In the genomic region with DNA sequence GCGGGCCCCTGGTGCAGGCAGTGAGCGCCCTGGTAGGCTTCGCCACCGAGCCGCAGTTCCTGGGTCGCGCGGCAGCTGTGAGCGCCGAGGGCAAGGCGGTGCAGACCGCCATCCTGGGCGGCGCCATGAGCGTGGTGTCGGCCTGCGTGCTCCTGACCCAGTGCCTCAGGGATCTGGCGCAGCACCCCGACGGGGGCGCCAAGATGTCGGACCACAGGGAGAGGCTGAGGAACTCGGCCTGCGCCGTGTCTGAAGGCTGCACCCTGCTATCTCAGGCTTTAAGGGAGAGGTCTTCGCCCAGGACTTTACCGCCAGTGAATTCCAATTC, we compare ENCODE assay signal across 9 cellular contexts. TPM values are rescaled to one million over a fixed set of nuclear protein-coding genes. Genes with fewer than 3 reads are reported as not detected.
DNase-seq lines count a peak whose midpoint lies in the region; ATAC-seq and TF ChIP-seq lines count a peak whose summit lies in the region.
"Had no signal": no experiment of that assay in that cellular context is flagged by ENCODE, and none has a peak within 500 bp of the region (broad histone marks: within the 10 kb centered on the region; RNA-seq: fewer than 3 reads in every experiment).

No MANE protein-coding gene starts in this region.

- WGBS in right cardiac atrium: 74% methylated on average over 27 of the region's 27 CpGs

- TF ChIP-seq POLR2A in GM18505 (IDR thresholded peaks at IDR 0.05; ENCODE audit: borderline replicate concordance, extremely low read depth, insufficient read depth, insufficient read length): no peak

- H3K27me3 ChIP-seq in right cardiac atrium (ENCODE audit: control insufficient read depth, insufficient read depth) (no peaks in the 10 kb centered on the region), BE2C (no peaks in the 10 kb centered on the region)

- peak in 1 of 2 donors; percentile 1 for ATAC-seq in right cardiac atrium
- no peak for ATAC-seq in stimulated activated effector memory CD8-positive, alpha-beta T cell treated with anti-CD3 and anti-CD28 coated beads, Interleukin-12 subunit alpha, Interleukin-12 subunit beta, amount 100 ng/mL, for 72 hours
- ATAC-seq in GM18505 (IDR thresholded peaks at IDR 0.05; ENCODE audit: unreplicated experiment): no peak

- H3K4me1 ChIP-seq in right cardiac atrium (ENCODE audit: control insufficient read depth, insufficient read depth, low read length): no peaks in the 10 kb centered on the region
- H3K4me1 ChIP-seq in BE2C: no peaks in the 10 kb centered on the region

- H3K4me3 ChIP-seq in right cardiac atrium (ENCODE audit: low read length) (no peak overlapping the region), BE2C (ENCODE audit: low read depth, low read length) (no peak overlapping the region)

- no peak for DNase-seq in activated CD4-positive, alpha-beta T cell treated with anti-CD3 and anti-CD28 coated beads, Interleukin-2, amount 10 ng/mL, durations not matched to agents 24 days and 14 days
- DNase-seq in activated CD4-positive, alpha-beta T cell treated with anti-CD3 and anti-CD28 coated beads, Interleukin-2, amount 50 U/mL, for 1 hour: no peak
- DNase-seq in activated T-helper 1 cell treated with anti-CD3 and anti-CD28 coated beads, Interleukin-12 subunit alpha, Interleukin-12 subunit beta, Interleukin-2, Interleukin-4 antibody, amounts not matched to agents 30 ng/mL and 10 ng/mL and 1 ng/mL, durations not matched to agents 14 hours and 24 hours and 36 hours (ENCODE audit: low spot score): no peak
- DNase-seq in right cardiac atrium: peak in 2 of 3 donors; percentile 35 to 65
- DNase-seq in stimulated activated effector memory CD8-positive, alpha-beta T cell treated with anti-CD3 and anti-CD28 coated beads, Interleukin-12 subunit alpha, Interleukin-12 subunit beta, amount 100 ng/mL, for 72 hours (ENCODE audit: low spot score in 2 of 2): no peak
- no peak for DNase-seq in NCI-H187 (lab: John Stamatoyannopoulos, UW)
- DNase-seq in BE2C: no peak
- DNase-seq: effector memory CD4-positive, alpha-beta T cell had no signal

- no peak overlapping the region for H3K27ac ChIP-seq in right cardiac atrium (ENCODE audit: low read length)

- peaks cover 34% of the 10 kb centered on the region for H3K36me3 Mint-ChIP-seq in activated CD4-positive, alpha-beta T cell treated with anti-CD3 and anti-CD28 coated beads, Interleukin-2, amount 10 ng/mL, durations not matched to agents 24 days and 14 days (ENCODE audit: low read depth)
- H3K36me3 Mint-ChIP-seq in activated T-helper 1 cell treated with anti-CD3 and anti-CD28 coated beads, Interleukin-12 subunit alpha, Interleukin-12 subunit beta, Interleukin-2, Interleukin-4 antibody, amounts not matched to agents 30 ng/mL and 10 ng/mL and 1 ng/mL, durations not matched to agents 14 hours and 24 hours and 36 hours (ENCODE audit: low read depth): peaks cover 17% of the 10 kb centered on the region
- peaks cover 52% of the 10 kb centered on the region for H3K36me3 Mint-ChIP-seq in stimulated activated effector memory CD8-positive, alpha-beta T cell treated with anti-CD3 and anti-CD28 coated beads, Interleukin-12 subunit alpha, Interleukin-12 subunit beta, amount 100 ng/mL, for 72 hours

- no peaks in the 10 kb centered on the region for H3K9me3 Mint-ChIP-seq in activated CD4-positive, alpha-beta T cell treated with anti-CD3 and anti-CD28 coated beads, Interleukin-2, amount 10 ng/mL, durations not matched to agents 24 days and 14 days
- no peaks in the 10 kb centered on the region for H3K9me3 Mint-ChIP-seq in activated T-helper 1 cell treated with anti-CD3 and anti-CD28 coated beads, Interleukin-12 subunit alpha, Interleukin-12 subunit beta, Interleukin-2, Interleukin-4 antibody, amounts not matched to agents 30 ng/mL and 10 ng/mL and 1 ng/mL, durations not matched to agents 14 hours and 24 hours and 36 hours
- no peaks in the 10 kb centered on the region for H3K9me3 Mint-ChIP-seq in stimulated activated effector memory CD8-positive, alpha-beta T cell treated with anti-CD3 and anti-CD28 coated beads, Interleukin-12 subunit alpha, Interleukin-12 subunit beta, amount 100 ng/mL, for 72 hours

- no peak overlapping the region for H3K27ac Mint-ChIP-seq in activated CD4-positive, alpha-beta T cell treated with anti-CD3 and anti-CD28 coated beads, Interleukin-2, amount 10 ng/mL, durations not matched to agents 24 days and 14 days
- no peak overlapping the region for H3K27ac Mint-ChIP-seq in activated T-helper 1 cell treated with anti-CD3 and anti-CD28 coated beads, Interleukin-12 subunit alpha, Interleukin-12 subunit beta, Interleukin-2, Interleukin-4 antibody, amounts not matched to agents 30 ng/mL and 10 ng/mL and 1 ng/mL, durations not matched to agents 14 hours and 24 hours and 36 hours
- H3K27ac Mint-ChIP-seq in stimulated activated effector memory CD8-positive, alpha-beta T cell treated with anti-CD3 and anti-CD28 coated beads, Interleukin-12 subunit alpha, Interleukin-12 subunit beta, amount 100 ng/mL, for 72 hours: peak overlapping the region; percentile 73

- intact Hi-C loops in activated CD4-positive, alpha-beta T cell treated with anti-CD3 and anti-CD28 coated beads, Interleukin-2, amount 10 ng/mL, durations not matched to agents 24 days and 14 days (cut with micrococcal nuclease): no loop called here
- intact Hi-C loops in activated T-helper 1 cell treated with anti-CD3 and anti-CD28 coated beads, Interleukin-12 subunit alpha, Interleukin-12 subunit beta, Interleukin-2, Interleukin-4 antibody, amounts not matched to agents 30 ng/mL and 10 ng/mL and 1 ng/mL, durations not matched to agents 14 hours and 24 hours and 36 hours (cut with micrococcal nuclease): no loop called here
- intact Hi-C loops in right cardiac atrium (cut with DNase I): loop anchor here in 3 of 4 donors (5.0 to 10.0 kb wide), 2 partner anchors 92 to 94 kb away; no protein-coding TSS in a partner anchor

- H3K27me3 Mint-ChIP-seq in activated CD4-positive, alpha-beta T cell treated with anti-CD3 and anti-CD28 coated beads, Interleukin-2, amount 10 ng/mL, durations not matched to agents 24 days and 14 days: no peaks in the 10 kb centered on the region
- no peaks in the 10 kb centered on the region for H3K27me3 Mint-ChIP-seq in activated T-helper 1 cell treated with anti-CD3 and anti-CD28 coated beads, Interleukin-12 subunit alpha, Interleukin-12 subunit beta, Interleukin-2, Interleukin-4 antibody, amounts not matched to agents 30 ng/mL and 10 ng/mL and 1 ng/mL, durations not matched to agents 14 hours and 24 hours and 36 hours (ENCODE audit: insufficient read depth)

- TF ChIP-seq CTCF in BE2C (IDR thresholded peaks at IDR 0.05; ENCODE audit: low read depth, low read length): no peak

- peaks cover 45% of the 10 kb centered on the region for H3K4me1 Mint-ChIP-seq in activated CD4-positive, alpha-beta T cell treated with anti-CD3 and anti-CD28 coated beads, Interleukin-2, amount 10 ng/mL, durations not matched to agents 24 days and 14 days
- H3K4me1 Mint-ChIP-seq in activated T-helper 1 cell treated with anti-CD3 and anti-CD28 coated beads, Interleukin-12 subunit alpha, Interleukin-12 subunit beta, Interleukin-2, Interleukin-4 antibody, amounts not matched to agents 30 ng/mL and 10 ng/mL and 1 ng/mL, durations not matched to agents 14 hours and 24 hours and 36 hours (ENCODE audit: low read depth): peaks cover 59% of the 10 kb centered on the region
- peaks cover 42% of the 10 kb centered on the region for H3K4me1 Mint-ChIP-seq in stimulated activated effector memory CD8-positive, alpha-beta T cell treated with anti-CD3 and anti-CD28 coated beads, Interleukin-12 subunit alpha, Interleukin-12 subunit beta, amount 100 ng/mL, for 72 hours

- H3K36me3 ChIP-seq in BE2C: peaks cover 5% of the 10 kb centered on the region

- H3K4me3 Mint-ChIP-seq in activated CD4-positive, alpha-beta T cell treated with anti-CD3 and anti-CD28 coated beads, Interleukin-2, amount 10 ng/mL, durations not matched to agents 24 days and 14 days: peak overlapping the region; percentile 79
- H3K4me3 Mint-ChIP-seq in activated T-helper 1 cell treated with anti-CD3 and anti-CD28 coated beads, Interleukin-12 subunit alpha, Interleukin-12 subunit beta, Interleukin-2, Interleukin-4 antibody, amounts not matched to agents 30 ng/mL and 10 ng/mL and 1 ng/mL, durations not matched to agents 14 hours and 24 hours and 36 hours: peak overlapping the region; percentile 80
- peak overlapping the region; percentile 86 for H3K4me3 Mint-ChIP-seq in stimulated activated effector memory CD8-positive, alpha-beta T cell treated with anti-CD3 and anti-CD28 coated beads, Interleukin-12 subunit alpha, Interleukin-12 subunit beta, amount 100 ng/mL, for 72 hours

- no peaks in the 10 kb centered on the region for H3K9me3 ChIP-seq in right cardiac atrium (ENCODE audit: control insufficient read depth, low read length)
- no peaks in the 10 kb centered on the region for H3K9me3 ChIP-seq in BE2C

RNA-seq across cellular contexts. Expression of gene TLNRD1, which starts 2.3 kb away (rescaled TPM):
- total RNA-seq in activated CD4-positive, alpha-beta T cell treated with anti-CD3 and anti-CD28 coated beads, Interleukin-2, amount 10 ng/mL, durations not matched to agents 24 days and 14 days: 25.6 and 25.8 TPM in 2 replicates
- total RNA-seq in activated T-helper 1 cell treated with anti-CD3 and anti-CD28 coated beads, Interleukin-12 subunit alpha, Interleukin-12 subunit beta, Interleukin-2, Interleukin-4 antibody, amounts not matched to agents 30 ng/mL and 10 ng/mL and 1 ng/mL, durations not matched to agents 14 hours and 24 hours and 36 hours: 30.2 and 30.8 TPM in 2 replicates
- 10 to 100 TPM in 1 of 4 donors, 1 to 10 TPM in 3; 6.7 to 17.2 (median 7.3) TPM for total RNA-seq in right cardiac atrium
- 4.8 TPM for polyA plus RNA-seq in right cardiac atrium
- 12.3 TPM for polyA plus RNA-seq in BE2C (2012; ENCODE audit: insufficient read depth, insufficient read length, low read depth)

RNA-seq across cellular contexts. Expression of gene MESD, which starts 13.4 kb away (rescaled TPM):
- 27.1 and 27.6 TPM in 2 replicates for total RNA-seq in activated CD4-positive, alpha-beta T cell treated with anti-CD3 and anti-CD28 coated beads, Interleukin-2, amount 10 ng/mL, durations not matched to agents 24 days and 14 days
- 29.5 and 30.2 TPM in 2 replicates for total RNA-seq in activated T-helper 1 cell treated with anti-CD3 and anti-CD28 coated beads, Interleukin-12 subunit alpha, Interleukin-12 subunit beta, Interleukin-2, Interleukin-4 antibody, amounts not matched to agents 30 ng/mL and 10 ng/mL and 1 ng/mL, durations not matched to agents 14 hours and 24 hours and 36 hours
- 10 to 100 TPM; 15.7 to 18.9 (median 17.3) TPM for total RNA-seq in right cardiac atrium
- 13.2 TPM for polyA plus RNA-seq in right cardiac atrium
- 50.1 TPM for polyA plus RNA-seq in BE2C (2012; ENCODE audit: insufficient read depth, insufficient read length, low read depth)

Comparison
In these comparisons a context has a peak if more than half of its experiments do, and no peak if none do; other contexts are left out.
1. DNase-seq: peak in right cardiac atrium (2 of 3); none in activated CD4-positive, alpha-beta T cell treated with anti-CD3 and anti-CD28 coated beads, Interleukin-2, amount 10 ng/mL, durations not matched to agents 24 days and 14 days (single experiment), activated CD4-positive, alpha-beta T cell treated with anti-CD3 and anti-CD28 coated beads, Interleukin-2, amount 50 U/mL, for 1 hour (single experiment), activated T-helper 1 cell treated with anti-CD3 and anti-CD28 coated beads, Interleukin-12 subunit alpha, Interleukin-12 subunit beta, Interleukin-2, Interleukin-4 antibody, amounts not matched to agents 30 ng/mL and 10 ng/mL and 1 ng/mL, durations not matched to agents 14 hours and 24 hours and 36 hours (single experiment), stimulated activated effector memory CD8-positive, alpha-beta T cell treated with anti-CD3 and anti-CD28 coated beads, Interleukin-12 subunit alpha, Interleukin-12 subunit beta, amount 100 ng/mL, for 72 hours (0 of 2), NCI-H187 (0 of 2) and BE2C (single experiment).
2. intact Hi-C loops: an anchor here in right cardiac atrium (5.0 to 10.0 kb wide); none called in activated CD4-positive, alpha-beta T cell treated with anti-CD3 and anti-CD28 coated beads, Interleukin-2, amount 10 ng/mL, durations not matched to agents 24 days and 14 days and activated T-helper 1 cell treated with anti-CD3 and anti-CD28 coated beads, Interleukin-12 subunit alpha, Interleukin-12 subunit beta, Interleukin-2, Interleukin-4 antibody, amounts not matched to agents 30 ng/mL and 10 ng/mL and 1 ng/mL, durations not matched to agents 14 hours and 24 hours and 36 hours.
3. Peak in every context shown above with its lines, with median percentiles within 50 percentile points of each other: H3K4me3 Mint-ChIP-seq.